Comparison of ENCODE assay signal across 15 cellular contexts in genomic region chr4:6887591-6888371, GRCh38. TPM values are rescaled to one million over a fixed set of nuclear protein-coding genes. Genes with fewer than 3 reads are reported as not detected.
DNase-seq lines count a peak whose midpoint lies in the region; ATAC-seq and TF ChIP-seq lines count a peak whose summit lies in the region.
"Had no signal": no experiment of that assay in that cellular context is flagged by ENCODE, and none has a peak within 500 bp of the region (broad histone marks: within the 10 kb centered on the region; RNA-seq: fewer than 3 reads in every experiment).

No MANE protein-coding gene starts in this region.

- no peaks in the 10 kb centered on the region for H3K27me3 ChIP-seq in cardiac muscle cell
- no peaks in the 10 kb centered on the region for H3K27me3 ChIP-seq in brain microvascular endothelial cell (replicated peaks)
- no peaks in the 10 kb centered on the region for H3K27me3 ChIP-seq in liver (ENCODE audit: control insufficient read depth in 4 of 4, insufficient read depth in 4 of 4, low read length in 3 of 4)
- H3K27me3 ChIP-seq in upper lobe of left lung = no peaks in the 10 kb centered on the region

- H3K27ac ChIP-seq in cardiac muscle cell (peak overlapping the region; percentile 17), brain microvascular endothelial cell (no peak overlapping the region), liver (ENCODE audit: low read depth in 1 of 2, low read length in 2 of 2) (peak overlapping the region; percentile 31 to 36), upper lobe of left lung (peak overlapping the region; percentile 33 to 71 (median 60))

- H3K4me1 ChIP-seq in cardiac muscle cell (ENCODE audit: low read depth) (peaks cover 18% of the 10 kb centered on the region), liver (ENCODE audit: control insufficient read depth in 4 of 4, insufficient read depth in 4 of 4, low read length in 3 of 4) (peaks cover 14 to 28% (median 19%) of the 10 kb centered on the region in 4 donors), upper lobe of left lung (peaks cover 17 to 35% (median 25%) of the 10 kb centered on the region in 4 donors)

- no peaks in the 10 kb centered on the region for H3K9me3 Mint-ChIP-seq in endothelial cell (ENCODE audit: unreplicated experiment)
- H3K9me3 Mint-ChIP-seq: natural killer cell had no signal

- peaks cover 6% of the 10 kb centered on the region for H3K27me3 Mint-ChIP-seq in endothelial cell (ENCODE audit: unreplicated experiment)

- peaks cover 10% of the 10 kb centered on the region for H3K36me3 Mint-ChIP-seq in endothelial cell (ENCODE audit: low read depth, unreplicated experiment)
- H3K36me3 Mint-ChIP-seq: natural killer cell had no signal

- TF ChIP-seq POLR2A in upper lobe of left lung (IDR thresholded peaks at IDR 0.05) = no peak

- WGBS in liver = 78% methylated on average over 21 of the region's 21 CpGs
- 64 to 70% methylated on average over 15 to 21 of the region's 21 CpGs for WGBS in upper lobe of left lung, 2 donors

- DNase-seq in cardiac muscle cell (ENCODE audit: low read depth in 1 of 2, low spot score in 1 of 2) (peak in 1 of 2 donors; percentile 46), Right ventricle myocardium inferior (ENCODE audit: missing footprints) (no peak), brain microvascular endothelial cell (peak; percentile 24), upper lobe of left lung (peak in 1 of 2 donors; percentile 45), endothelial cell (ENCODE audit: low spot score) (no peak)
- no peak for DNase-seq in activated CD4-positive, alpha-beta T cell treated with anti-CD3 and anti-CD28 coated beads for 48 hours
- no peak for DNase-seq in central memory CD4-positive, alpha-beta T cell
- DNase-seq: activated CD4-positive, alpha-beta T cell treated with anti-CD3 and anti-CD28 coated beads for 4 hours; DND-41; natural killer cell; NCI-H187; NK-92 treated with Interleukin-12 subunit alpha and Interleukin-12 subunit beta, amount 100 ng/mL, for 24 hours; SW 1271 had no signal

- peaks cover 7% of the 10 kb centered on the region for H3K4me1 Mint-ChIP-seq in endothelial cell (ENCODE audit: unreplicated experiment)

- H3K9ac ChIP-seq in liver (ENCODE audit: low read depth in 1 of 2, low read length in 2 of 2) = no peak overlapping the region

- H3K9me3 ChIP-seq in cardiac muscle cell (ENCODE audit: low read depth) = no peaks in the 10 kb centered on the region
- peaks cover 0 to 3% (median 0%) of the 10 kb centered on the region in 4 donors for H3K9me3 ChIP-seq in liver (ENCODE audit: control insufficient read depth in 4 of 4, low read length in 3 of 4)
- peaks cover 0 to 4% (median 0%) of the 10 kb centered on the region in 4 donors for H3K9me3 ChIP-seq in upper lobe of left lung

- in situ Hi-C loops in brain microvascular endothelial cell (cut with HindIII; ENCODE audit: low pct_ligation_motif_present, low sequenced_read_pairs) = no loop called here

- TF ChIP-seq EP300 in upper lobe of left lung (IDR thresholded peaks at IDR 0.05) = no peak

- ATAC-seq in Right ventricle myocardium inferior (no peak), upper lobe of left lung (ENCODE audit: low FRiP score in 2 of 2) (peak in 1 of 2 donors; percentile 46)
- ATAC-seq: natural killer cell had no signal

- H3K4me3 ChIP-seq in cardiac muscle cell (no peak overlapping the region), brain microvascular endothelial cell (ENCODE audit: low read depth, low read length) (no peak overlapping the region), liver (ENCODE audit: low read depth in 1 of 3, low read length in 3 of 3) (no peak overlapping the region), upper lobe of left lung (no peak overlapping the region)
- H3K4me3 ChIP-seq: HAP-1 had no signal

- H3K36me3 ChIP-seq in cardiac muscle cell (peaks cover 7% of the 10 kb centered on the region), brain microvascular endothelial cell (replicated peaks) (peaks cover 2% of the 10 kb centered on the region), liver (ENCODE audit: control insufficient read depth in 4 of 4, insufficient read depth in 3 of 4, low read depth in 1 of 4, low read length in 3 of 4) (peaks cover 0 to 7% (median 2%) of the 10 kb centered on the region in 4 donors), upper lobe of left lung (peaks cover 0 to 14% (median 5%) of the 10 kb centered on the region in 4 donors)

- TF ChIP-seq CTCF in cardiac muscle cell (IDR thresholded peaks at IDR 0.05; ENCODE audit: low read depth, low read length) = no peak
- TF ChIP-seq CTCF in brain microvascular endothelial cell (IDR thresholded peaks at IDR 0.05; ENCODE audit: low read depth, low read length, missing control alignments) = no peak
- TF ChIP-seq CTCF in liver (IDR thresholded peaks at IDR 0.05; ENCODE audit: low read depth, low read length, missing input control) = no peak
- no peak for TF ChIP-seq CTCF in upper lobe of left lung (IDR thresholded peaks at IDR 0.05)
- TF ChIP-seq CTCF in endothelial cell (IDR thresholded peaks at IDR 0.05; ENCODE audit: unreplicated experiment) = no peak

- intact Hi-C loops in Right ventricle myocardium inferior (cut with DNase I) = loop anchor here (5.0 kb wide), 1 partner anchor 170 kb away; the partner anchor contains the start of gene BLOC1S4

- no peak overlapping the region for H3K27ac Mint-ChIP-seq in endothelial cell (ENCODE audit: unreplicated experiment)

- no peak for TF ChIP-seq RAD21 in liver (IDR thresholded peaks at IDR 0.05)

- no peak overlapping the region for H3K4me3 Mint-ChIP-seq in endothelial cell (ENCODE audit: unreplicated experiment)
- H3K4me3 Mint-ChIP-seq: natural killer cell had no signal

TF ChIP-seq in liver, 16 proteins besides CTCF, POLR2A, EP300 and RAD21:
- TF ChIP-seq EGR1 (IDR thresholded peaks at IDR 0.05; ENCODE audit: low read depth in 2 of 2) (no peak), NR2F2 (IDR thresholded peaks at IDR 0.05) (peak; percentile 86), RXRA (IDR thresholded peaks at IDR 0.05) (peak; percentile 75 to 78), JUND (IDR thresholded peaks at IDR 0.05) (no peak), TAF1 (conservative IDR thresholded peaks at IDR 0.05) (no peak), SP1 (IDR thresholded peaks at IDR 0.05) (no peak), FOXA2 (IDR thresholded peaks at IDR 0.05) (no peak), HNF4A (conservative IDR thresholded peaks at IDR 0.05) (no peak), GABPA (IDR thresholded peaks at IDR 0.05 in 1 of 2, conservative IDR thresholded peaks at IDR 0.05 in 1 of 2) (no peak), YY1 (IDR thresholded peaks at IDR 0.05) (no peak), HNF4G (IDR thresholded peaks at IDR 0.05) (no peak), FOXA1 (IDR thresholded peaks at IDR 0.05) (no peak)
- TF ChIP-seq, protein P1, sequence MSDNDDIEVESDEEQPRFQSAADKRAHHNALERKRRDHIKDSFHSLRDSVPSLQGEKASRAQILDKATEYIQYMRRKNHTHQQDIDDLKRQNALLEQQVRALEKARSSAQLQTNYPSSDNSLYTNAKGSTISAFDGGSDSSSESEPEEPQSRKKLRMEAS (IDR thresholded peaks at IDR 0.05) = no peak

RNA-seq across cellular contexts. Expression of gene TBC1D14, which starts 21.8 kb away (rescaled TPM):
- total RNA-seq in cardiac muscle cell = 41.8 and 46.1 TPM in 2 replicates
- polyA plus RNA-seq in cardiac muscle cell = 30.5 and 38.9 TPM in 2 replicates
- total RNA-seq in Right ventricle myocardium inferior = 36.1 TPM
- 10 to 100 TPM; 22.2 to 45.2 TPM for total RNA-seq in liver
- polyA plus RNA-seq in liver = 10 to 100 TPM; 10.0 to 23.2 TPM
- 10 to 100 TPM; 47.7 to 61.8 (median 57.8) TPM for total RNA-seq in upper lobe of left lung
- 33.0 TPM for total RNA-seq in endothelial cell (ENCODE audit: unreplicated experiment)
